ENCODE assay signal across 18 cellular contexts in genomic region chr9:38643456-38644173, GRCh38.
A peak's percentile ranks its signal among the peaks of the same experiment; 100 is the strongest.
DNase-seq lines count a peak whose midpoint lies in the region; ATAC-seq lines count a peak whose summit lies in the region.
"Had no signal": no experiment of that assay in that cellular context is flagged by ENCODE, and none has a peak within 500 bp of the region (broad histone marks: within the 10 kb centered on the region; RNA-seq: fewer than 3 reads in every experiment).

No MANE protein-coding gene starts in this region.

- DNase-seq in amniotic epithelial cell (ENCODE audit: low read depth) (peak; percentile 55), globus pallidus (ENCODE audit: low spot score) (peak; percentile 54), substantia nigra (lab: John Stamatoyannopoulos, UW) (peak in 8 of 49 donors; percentile 6 to 67 (median 29)), OCI-M2 (lab: John Stamatoyannopoulos, UW; ENCODE audit: unreplicated experiment) (no peak), AG08395 (ENCODE audit: low spot score) (no peak)
- DNase-seq: HFFc6, NCI-H1105, NCI-H1694 treated with DMSO at 0.1 percent for 48 hours, NCI-H2227 treated with DMSO at 0.1 percent for 48 hours, NCI-H524, NCI-H82, RPMI8226, SIG-M5 had no signal

- no peaks in the 10 kb centered on the region for H3K27me3 ChIP-seq in BLaER1 treated with 17β-estradiol and CSF1 and Interleukin-3, amounts not matched to agents 10 nM and 100 nM

- no peak for ATAC-seq in HG02571 (IDR thresholded peaks at IDR 0.05; ENCODE audit: unreplicated experiment)
- ATAC-seq: K562, PC-3 had no signal

- no peaks in the 10 kb centered on the region for H3K36me3 ChIP-seq in BLaER1 treated with 17β-estradiol and CSF1 and Interleukin-3, amounts not matched to agents 10 nM and 100 nM

- H3K9ac ChIP-seq in BLaER1 treated with 17β-estradiol and CSF1 and Interleukin-3, amounts not matched to agents 10 nM and 100 nM = peak overlapping the region in 9 of 11 experiments; percentile 4 to 69 (median 60); a peak in 15 of 22 replicates

- no peaks in the 10 kb centered on the region for H4K20me1 ChIP-seq in BLaER1 treated with 17β-estradiol and CSF1 and Interleukin-3, amounts not matched to agents 10 nM and 100 nM

- H3K9me3 ChIP-seq in BLaER1 treated with 17β-estradiol and CSF1 and Interleukin-3, amounts not matched to agents 10 nM and 100 nM (replicated peaks in 1 of 11) = 0 out of 22 replicates have a peak, but pooled peaks cover 0 to 1% (median 0%) of the 10 kb centered on the region in 11 experiments
- H3K9me3 ChIP-seq: A549 had no signal

- H3K27ac ChIP-seq in BLaER1 treated with 17β-estradiol and CSF1 and Interleukin-3, amounts not matched to agents 10 nM and 100 nM = peak overlapping the region in 7 of 11 experiments; percentile 16 to 71 (median 58); a peak in 13 of 22 replicates
- H3K27ac ChIP-seq in substantia nigra (ENCODE audit: low read depth, low read length, poor library complexity, severe bottlenecking) = peak overlapping the region; percentile 66

- H3K4me3 ChIP-seq in BLaER1 treated with 17β-estradiol and CSF1 and Interleukin-3, amounts not matched to agents 10 nM and 100 nM = peak overlapping the region in 8 of 10 experiments; percentile 27 to 58 (median 48); a peak in 15 of 20 replicates
- H3K4me3 ChIP-seq: A549, K562 had no signal

- H3K4me1 ChIP-seq in BLaER1 treated with 17β-estradiol and CSF1 and Interleukin-3, amounts not matched to agents 10 nM and 100 nM = peaks cover 10 to 28% (median 25%) of the 10 kb centered on the region in 10 experiments

- peak overlapping the region; percentile 60 to 96 (median 83) for H3K4me2 ChIP-seq in BLaER1 treated with 17β-estradiol and CSF1 and Interleukin-3, amounts not matched to agents 10 nM and 100 nM
- H3K4me2 ChIP-seq: A549 had no signal

Comparison
In these comparisons a context has a peak if more than half of its experiments do, and no peak if none do; other contexts are left out.
1. DNase-seq: peak in amniotic epithelial cell (single experiment) and globus pallidus (single experiment); none in OCI-M2 (single experiment) and AG08395 (single experiment).